31 cellular contexts compared by ENCODE assay signal in the genomic region with DNA sequence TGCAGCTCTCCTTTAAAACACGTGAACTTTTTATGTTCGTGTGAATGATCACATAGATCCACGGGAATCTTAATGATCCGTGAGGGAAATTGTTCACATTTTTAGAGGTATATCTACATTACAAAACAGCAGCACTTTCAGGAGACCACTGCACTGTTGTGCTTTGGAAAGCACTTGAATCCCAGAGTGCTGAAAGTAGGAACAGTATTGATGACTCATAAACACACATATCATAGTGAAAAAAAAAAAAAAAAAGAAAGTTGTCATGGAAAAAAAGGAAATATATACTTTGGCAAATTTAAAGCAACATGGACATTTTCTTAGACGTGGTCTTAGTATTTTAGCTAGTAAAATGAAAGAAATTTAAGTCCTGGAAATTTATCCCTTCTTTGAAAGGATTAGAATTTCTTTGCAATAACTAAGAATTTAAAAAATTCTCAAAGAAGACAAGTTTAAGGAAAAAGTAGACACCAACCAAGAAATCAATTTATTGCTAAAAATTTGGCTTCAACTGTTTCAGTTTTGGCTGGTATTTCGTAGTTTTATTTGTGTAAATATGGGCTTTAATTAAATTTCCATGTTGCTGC. TPM values are rescaled to one million over a fixed set of nuclear protein-coding genes. Genes with fewer than 3 reads are reported as not detected.
A peak's percentile ranks its signal among the peaks of the same experiment; 100 is the strongest.
DNase-seq lines count a peak whose midpoint lies in the region; ATAC-seq, FAIRE-seq and TF ChIP-seq lines count a peak whose summit lies in the region.
"Had no signal": no experiment of that assay in that cellular context is flagged by ENCODE, and none has a peak within 500 bp of the region (broad histone marks: within the 10 kb centered on the region; RNA-seq: fewer than 3 reads in every experiment).

No MANE protein-coding gene starts in this region.

- H4K5ac ChIP-seq in H1 (ENCODE audit: insufficient read length, low read depth, low read length): no peak overlapping the region

- no peaks in the 10 kb centered on the region for H3K9me2 ChIP-seq in PC-3 (replicated peaks; ENCODE audit: low read length)

- TF ChIP-seq EP300 in H1 (IDR thresholded peaks at IDR 0.05; ENCODE audit: borderline replicate concordance in 1 of 2, low read depth in 2 of 2, low read length in 2 of 2): no peak

- no peak for TF ChIP-seq CTCF in PC-3 (conservative IDR thresholded peaks at IDR 0.05; ENCODE audit: low read depth, low read length)
- no peak for TF ChIP-seq CTCF in H1 (IDR thresholded peaks at IDR 0.05; ENCODE audit: control extremely low read depth in 1 of 3, insufficient read depth in 1 of 3, low read depth in 1 of 3, low read length in 3 of 3)

- no peaks in the 10 kb centered on the region for H3F3A ChIP-seq in PC-3 (ENCODE audit: low read length, unreplicated experiment)

- no peak overlapping the region for H2BK5ac ChIP-seq in H1 (ENCODE audit: low read depth, low read length)

- no peak overlapping the region for H3K14ac ChIP-seq in H1 (ENCODE audit: insufficient read length)

- no TSS peak for BruUV-seq in PC-3 (replicated peaks; lab: Mats Ljungman, UMichigan)

- H4K8ac ChIP-seq in H1 (ENCODE audit: extremely low read depth, insufficient read depth, low read length): no peak overlapping the region

- H3K23ac ChIP-seq in H1 (ENCODE audit: insufficient read length): no peak overlapping the region

- H2BK12ac ChIP-seq in H1 (ENCODE audit: low read depth, low read length): no peak overlapping the region

- intact Hi-C loops in PC-3 (cut with micrococcal nuclease): no loop called here

- H3K4me2 ChIP-seq in PC-3 (ENCODE audit: low read length): no peak overlapping the region
- H3K4me2 ChIP-seq in H1 (ENCODE audit: insufficient read depth in 1 of 2, low read depth in 2 of 2, low read length in 2 of 2): no peak overlapping the region
- H3K4me2 ChIP-seq: PC-9 had no signal

- H3K4ac ChIP-seq in H1 (replicated peaks; ENCODE audit: insufficient read length, low read depth, low read length): no peak overlapping the region

- 87% methylated on average over 6 of the region's 6 CpGs; no CpG with 5 or more reads in 1 of the 2 experiments for WGBS in H1 (ENCODE audit: extremely low coverage in 1 of 2, insufficient coverage in 1 of 2, insufficient read length in 1 of 2, insufficient replicate concordance in 2 of 2, low coverage in 1 of 2, low lambda C conversion rate in 2 of 2, missing lambda C conversion rate in 1 of 2), 2 experiments

- H4K91ac ChIP-seq in H1 (replicated peaks; ENCODE audit: insufficient read length, low read length): no peak overlapping the region

- CTCF ChIA-PET in PC-3 (lab: Charles Lee) (no interaction called here), H1 (lab: Charles Lee; ENCODE audit: partially characterized antibody) (interaction anchor here (0.7 to 4.5 kb wide), 4 partner anchors 9 to 84 kb away, joined by 3 to 33 read pairs (median 4); no protein-coding TSS in a partner anchor)

- H3K27ac ChIP-seq in PC-3 (ENCODE audit: low read length): no peak overlapping the region
- no peak overlapping the region for H3K27ac ChIP-seq in H1 (ENCODE audit: low read depth, low read length)
- H3K27ac ChIP-seq: 22Rv1, breast epithelium, C4-2B, PC-9, right lobe of liver, SK-N-MC, spleen, thoracic aorta had no signal

- DNase-seq in DMS53 (lab: John Stamatoyannopoulos, UW) (peak; percentile 54), DMS53 treated with DMSO at 0.1 percent for 48 hours (lab: John Stamatoyannopoulos, UW; ENCODE audit: unreplicated experiment) (no peak), PC-3 (no peak), H1 (ENCODE audit: low read depth in 1 of 2, low spot score in 2 of 2) (no peak), renal cortical epithelial cell (ENCODE audit: low read depth) (peak; percentile 54), T-helper 2 cell (no peak)
- no peak for DNase-seq in activated naive CD4-positive, alpha-beta T cell (lab: John Stamatoyannopoulos, UW)
- DNase-seq: activated CD4-positive, alpha-beta T cell treated with anti-CD3 and anti-CD28 coated beads, Interleukin-2, amount 50 U/mL, for 4 hours; activated CD8-positive, alpha-beta memory T cell treated with anti-CD3 and anti-CD28 coated beads, Interleukin-2, amount 10 ng/mL, durations not matched to agents 7 days and 5 days; activated naive CD4-positive, alpha-beta T cell treated with Interleukin-2 at 50 U/mL for 16 hours; activated T-cell treated with anti-CD3 and anti-CD28 coated beads, Interleukin-2, amount 50 U/mL, for 48 hours; H7; NCI-H1092 treated with DMSO at 0.1 percent for 48 hours; NCI-H1694 treated with DMSO at 0.1 percent for 48 hours; NCI-H524; NK-92 treated with Interleukin-12 subunit alpha and Interleukin-12 subunit beta, amount 100 ng/mL, for 24 hours; PC-9; right lobe of liver; spleen; stimulated activated CD4-positive, alpha-beta T cell treated with anti-CD3 and anti-CD28 coated beads, Interleukin-2, amount 100 ng/mL, for 24 hours; stimulated activated naive CD8-positive, alpha-beta T cell treated with anti-CD3 and anti-CD28 coated beads, Interleukin-15, amount 100 ng/mL, for 72 hours; T-helper 1 cell had no signal

- no peak overlapping the region for H3K56ac ChIP-seq in H1 (replicated peaks; ENCODE audit: insufficient read length, low read depth, low read length)

- no peak overlapping the region for H2AK5ac ChIP-seq in H1 (ENCODE audit: low read depth, low read length)

- H3K9ac ChIP-seq in PC-3 (ENCODE audit: low read length): no peak overlapping the region
- H3K9ac ChIP-seq in H1 (replicated peaks in 1 of 4; ENCODE audit: extremely low read depth in 1 of 4, low read depth in 3 of 4, low read length in 3 of 4): no peak overlapping the region

- H3K23me2 ChIP-seq in H1 (ENCODE audit: low read depth, low read length): no peaks in the 10 kb centered on the region

- H3K4me1 ChIP-seq in PC-3 (ENCODE audit: insufficient read depth, low read length) (no peaks in the 10 kb centered on the region), H1 (replicated peaks in 1 of 4; ENCODE audit: control insufficient read depth in 3 of 4, insufficient read depth in 4 of 4, low read length in 3 of 4) (peaks cover 0 to 5% (median 0%) of the 10 kb centered on the region in 4 experiments; a peak in 2 of 7 replicates)
- H3K4me1 ChIP-seq: breast epithelium, right lobe of liver, spleen had no signal

- H4K20me1 ChIP-seq in PC-3 (ENCODE audit: low read length): no peaks in the 10 kb centered on the region
- H4K20me1 ChIP-seq in H1 (replicated peaks in 1 of 2; ENCODE audit: control insufficient read depth in 1 of 2, insufficient read depth in 2 of 2, low read length in 2 of 2): peaks cover 0 to 2% of the 10 kb centered on the region in 2 experiments

- POLR2A ChIA-PET in PC-3 (lab: Charles Lee; ENCODE audit: unreplicated experiment) (no interaction called here), H1 (lab: Charles Lee; ENCODE audit: partially characterized antibody) (no interaction called here)

- H2BK120ac ChIP-seq in H1 (replicated peaks; ENCODE audit: low read depth, low read length): no peak overlapping the region

- H2BK15ac ChIP-seq in H1 (ENCODE audit: low read length): no peak overlapping the region

- H3K79me2 ChIP-seq in PC-3 (ENCODE audit: low read length) (no peaks in the 10 kb centered on the region), H1 (ENCODE audit: control insufficient read depth in 1 of 2, insufficient read depth in 2 of 2, low read length in 2 of 2) (peaks cover 0 to 52% of the 10 kb centered on the region in 2 experiments; a peak in 2 of 4 replicates)

- no peak for TF ChIP-seq RAD21 in H1 (IDR thresholded peaks at IDR 0.05 in 1 of 2, conservative IDR thresholded peaks at IDR 0.05 in 1 of 2; ENCODE audit: low read depth in 2 of 2, low read length in 2 of 2)

- no peak overlapping the region for H3K18ac ChIP-seq in H1 (ENCODE audit: extremely low read depth, low read length)

- H3K9me3 ChIP-seq in PC-3 (ENCODE audit: low read length) (no peaks in the 10 kb centered on the region), H1 (ENCODE audit: insufficient read depth in 2 of 2, low read depth in 1 of 2, low read length in 1 of 2) (no peaks in the 10 kb centered on the region)
- H3K9me3 ChIP-seq: breast epithelium, right lobe of liver, spleen, thoracic aorta had no signal

- H3K4me3 ChIP-seq in PC-3 (ENCODE audit: low read length) (no peak overlapping the region), H1 (ENCODE audit: extremely low read depth in 1 of 4, insufficient read depth in 2 of 4, low read depth in 3 of 4, low read length in 4 of 4) (no peak overlapping the region)
- H3K4me3 ChIP-seq: breast epithelium, PC-9, right lobe of liver, SK-N-MC, spleen, thoracic aorta had no signal

- H3K36me3 ChIP-seq in PC-3 (ENCODE audit: low read depth, low read length) (no peaks in the 10 kb centered on the region), H1 (ENCODE audit: control insufficient read depth in 2 of 4, insufficient read depth in 4 of 4, low read length in 3 of 4) (peaks cover 0 to 22% (median 2%) of the 10 kb centered on the region in 4 experiments; a peak in 3 of 8 replicates)
- H3K36me3 ChIP-seq: breast epithelium, right lobe of liver, spleen, thoracic aorta had no signal

- H2AFZ ChIP-seq in PC-3 (ENCODE audit: low read length) (no peak overlapping the region), H1 (ENCODE audit: low read length) (no peak overlapping the region)
- H2AFZ ChIP-seq: PC-9 had no signal

- no peak for FAIRE-seq in H1 (lab: Jason Lieb, UNC)
- FAIRE-seq: GM18507, GM19239 had no signal

- H2BK20ac ChIP-seq in H1 (ENCODE audit: low read length): no peak overlapping the region

- H3K27me3 ChIP-seq in PC-3 (ENCODE audit: low read length) (no peaks in the 10 kb centered on the region), H1 (replicated peaks in 1 of 4; ENCODE audit: control insufficient read depth in 3 of 4, extremely low read depth in 1 of 4, insufficient read depth in 3 of 4, low read length in 3 of 4) (no peaks in the 10 kb centered on the region)
- H3K27me3 ChIP-seq: breast epithelium, right lobe of liver, spleen had no signal

- ATAC-seq in PC-3 (peak; percentile 51; the same call in 1 of the 2 replicates), HG03565 (IDR thresholded peaks at IDR 0.05; ENCODE audit: unreplicated experiment) (no peak)
- ATAC-seq: activated CD8-positive, alpha-beta memory T cell treated with anti-CD3 and anti-CD28 coated beads, Interleukin-2, amount 10 ng/mL, durations not matched to agents 7 days and 5 days; right lobe of liver; stimulated activated naive CD8-positive, alpha-beta T cell treated with anti-CD3 and anti-CD28 coated beads, Interleukin-15, amount 100 ng/mL, for 72 hours had no signal

- H3K79me1 ChIP-seq in H1 (ENCODE audit: low read depth, low read length): no peaks in the 10 kb centered on the region

- no peak for TF ChIP-seq POLR2A in H1 (IDR thresholded peaks at IDR 0.05; ENCODE audit: control extremely low read depth in 1 of 2, low read depth in 2 of 2, low read length in 2 of 2)

RNA-seq across cellular contexts. Expression of a gene that starts 55.4 kb away (rescaled TPM):
- total RNA-seq in PC-3 (2014; rRNA removed) (22.7 and 27.2 TPM in 2 replicates), renal cortical epithelial cell (0.35 and 0.55 TPM in 2 replicates)
- 62.2 and 62.3 TPM in 2 replicates for total RNA-seq in H1 (2021; fragmentation: NEBNext Ultra II Directional; extraction: Animal tissue kit (Norgen Biotek cat#: 25700))
- polyA plus RNA-seq in H1 (2011; rRNA removed): 40.6 and 53.1 TPM in 2 replicates
- polyA plus RNA-seq in H1 (2011; cell fraction: cytosol; rRNA removed): 46.6 TPM
- 64.4 TPM for polyA plus RNA-seq in H1 (2011; cell fraction: nucleus; rRNA removed)
- 28.8 to 39.8 TPM (median 33.5 TPM) in 4 replicates for polyA plus RNA-seq in H1 (2012, experiment 1 of 2)
- 6.7 TPM for polyA plus RNA-seq in H1 (2012, experiment 2 of 2)
- 28.5 TPM for polyA plus RNA-seq in H1 (2013, experiment 1 of 2)
- polyA plus RNA-seq in H1 (2013, experiment 2 of 2): 24.9 TPM
- polyA minus RNA-seq in H1 (2011; rRNA and poly(A)+ RNA removed): 289 and 337 TPM in 2 replicates
- polyA minus RNA-seq in H1 (2011; cell fraction: cytosol; rRNA and poly(A)+ RNA removed): 73.0 TPM
- polyA minus RNA-seq in H1 (2011; cell fraction: nucleus; rRNA and poly(A)+ RNA removed): 934 TPM
- total RNA-seq: MCF 10A had no signal

Comparison
In these comparisons a context has a peak if more than half of its experiments do, and no peak if none do; other contexts are left out.
1. DNase-seq: peak in DMS53 (single experiment) and renal cortical epithelial cell (single experiment); none in DMS53 treated with DMSO at 0.1 percent for 48 hours (single experiment), PC-3 (single experiment), H1 (0 of 2), activated naive CD4-positive, alpha-beta T cell (0 of 4) and T-helper 2 cell (0 of 5).
2. RNA of a gene that starts 55.4 kb away (total RNA-seq): 62.2 to 62.3 TPM in H1 and 22.7 to 27.2 TPM in PC-3; 0.35 to 0.55 TPM in renal cortical epithelial cell; every median in the first group is over 10 times any median in the second.